30 cellular contexts compared by ENCODE assay signal in genomic region chr15:50888054-50888453, GRCh38.
"Had no signal": no experiment of that assay in that cellular context is flagged by ENCODE, and none has a peak within 500 bp of the region (broad histone marks: within the 10 kb centered on the region; RNA-seq: fewer than 3 reads in every experiment).

No MANE protein-coding gene starts in this region.

- H3K9me3 Mint-ChIP-seq: natural killer cell had no signal

- H3K27me3 ChIP-seq: left lung, neural progenitor cell, neutrophil, right atrium auricular region, suprapubic skin, tibial artery, uterus had no signal

- H3K4me2 ChIP-seq: neural progenitor cell had no signal

- H3K4me3 Mint-ChIP-seq: immature natural killer cell; mesothelial cell of epicardium; naive B cell; natural killer cell; nephron progenitor cell; neural progenitor cell; stimulated activated naive CD8-positive, alpha-beta T cell treated with anti-CD3 and anti-CD28 coated beads, Interleukin-15, Interleukin-2, amounts not matched to agents 100 ng/mL and 50 ng/mL, for 24 hours; type B pancreatic cell had no signal

- H2AFZ ChIP-seq: neural progenitor cell had no signal

- H3K27ac ChIP-seq: left lung, neural progenitor cell, neutrophil, right atrium auricular region, skin epidermis, suprapubic skin, thoracic aorta, tibial artery, uterus had no signal

- H3K9me3 ChIP-seq: suprapubic skin, thoracic aorta had no signal

- FAIRE-seq: islet of Langerhans, kidney had no signal

- H3K27ac Mint-ChIP-seq: immature natural killer cell; mesothelial cell of epicardium; naive B cell; natural killer cell; nephron progenitor cell; neural progenitor cell; progenitor cell of endocrine pancreas; stimulated activated naive CD8-positive, alpha-beta T cell treated with anti-CD3 and anti-CD28 coated beads, Interleukin-15, Interleukin-2, amounts not matched to agents 100 ng/mL and 50 ng/mL, for 24 hours; type B pancreatic cell had no signal

- H3K36me3 ChIP-seq: left lung, neural progenitor cell, neutrophil, right atrium auricular region, suprapubic skin, thoracic aorta, uterus had no signal

- H3K4me3 ChIP-seq: left lung, lung, neural progenitor cell, right atrium auricular region, skin epidermis, suprapubic skin, thoracic aorta, tibial artery, uterus had no signal

- ATAC-seq: left colon, left lung, natural killer cell, sciatic nerve had no signal

- H3K9ac ChIP-seq: neural progenitor cell had no signal

- H3K36me3 Mint-ChIP-seq: type B pancreatic cell had no signal

- DNase-seq: hypothalamus; immature natural killer cell; kidney; left colon; left lung; mesendoderm; naive B cell; natural killer cell; nephron progenitor cell; occipital lobe; stimulated activated CD4-positive, alpha-beta T cell treated with anti-CD3 and anti-CD28 coated beads, Interleukin-12 subunit alpha, Interleukin-12 subunit beta, amount 100 ng/mL, for 4 hours; stimulated activated CD4-positive, alpha-beta T cell treated with anti-CD3 and anti-CD28 coated beads, Interleukin-15, amount 100 ng/mL, for 24 hours; stimulated activated CD4-positive, alpha-beta T cell treated with anti-CD3 and anti-CD28 coated beads, Interleukin-2, amount 100 ng/mL, for 24 hours; stimulated activated CD4-positive, alpha-beta T cell treated with anti-CD3 and anti-CD28 coated beads, Interleukin-4, amount 100 ng/mL, for 1 hour; stimulated activated naive CD4-positive, alpha-beta T cell; tibial artery; uterus had no signal

- H3K4me1 ChIP-seq: neural progenitor cell, uterus had no signal

- H3K27me3 Mint-ChIP-seq: naive B cell; progenitor cell of endocrine pancreas; stimulated activated naive CD8-positive, alpha-beta T cell treated with anti-CD3 and anti-CD28 coated beads, Interleukin-15, Interleukin-2, amounts not matched to agents 100 ng/mL and 50 ng/mL, for 24 hours; type B pancreatic cell had no signal
